Comparison of ENCODE assay signal across 1 cellular context in the genomic region with DNA sequence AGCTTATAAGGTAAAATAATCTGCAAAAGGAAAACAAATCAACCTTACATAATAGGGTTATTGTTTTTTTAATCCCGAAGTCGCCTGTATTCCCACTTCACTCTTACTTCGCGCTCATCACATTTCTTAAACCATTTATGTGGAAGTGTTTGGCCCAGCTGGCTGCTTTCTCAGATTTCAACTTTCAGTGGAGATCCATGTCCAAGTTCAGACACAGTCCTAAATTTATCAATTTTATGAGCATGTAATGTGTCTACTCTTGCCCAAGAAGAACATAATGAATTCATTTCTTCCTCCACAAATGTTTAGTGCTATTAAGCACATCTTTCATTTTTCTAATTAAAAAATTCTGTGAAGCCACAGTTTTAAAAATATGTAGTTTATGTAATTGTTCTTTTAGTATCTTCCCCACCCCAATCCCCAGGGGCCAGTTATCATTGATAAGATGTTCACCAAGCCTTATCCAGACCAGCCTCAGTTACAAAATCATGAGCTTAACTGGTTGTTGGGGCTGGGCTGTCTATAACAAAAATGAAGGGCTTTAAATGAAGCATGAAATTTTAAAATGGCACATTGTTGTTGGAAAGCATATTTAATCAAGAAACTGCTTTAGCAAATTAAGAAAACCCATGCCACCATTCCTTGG.
TF ChIP-seq lines count a peak whose summit lies in the region.

No MANE protein-coding gene starts in this region.

TF ChIP-seq in HEK293, 187 proteins besides CTCF, POLR2A, EP300 and RAD21 (continued from another document):
- TF ChIP-seq, protein P1, sequence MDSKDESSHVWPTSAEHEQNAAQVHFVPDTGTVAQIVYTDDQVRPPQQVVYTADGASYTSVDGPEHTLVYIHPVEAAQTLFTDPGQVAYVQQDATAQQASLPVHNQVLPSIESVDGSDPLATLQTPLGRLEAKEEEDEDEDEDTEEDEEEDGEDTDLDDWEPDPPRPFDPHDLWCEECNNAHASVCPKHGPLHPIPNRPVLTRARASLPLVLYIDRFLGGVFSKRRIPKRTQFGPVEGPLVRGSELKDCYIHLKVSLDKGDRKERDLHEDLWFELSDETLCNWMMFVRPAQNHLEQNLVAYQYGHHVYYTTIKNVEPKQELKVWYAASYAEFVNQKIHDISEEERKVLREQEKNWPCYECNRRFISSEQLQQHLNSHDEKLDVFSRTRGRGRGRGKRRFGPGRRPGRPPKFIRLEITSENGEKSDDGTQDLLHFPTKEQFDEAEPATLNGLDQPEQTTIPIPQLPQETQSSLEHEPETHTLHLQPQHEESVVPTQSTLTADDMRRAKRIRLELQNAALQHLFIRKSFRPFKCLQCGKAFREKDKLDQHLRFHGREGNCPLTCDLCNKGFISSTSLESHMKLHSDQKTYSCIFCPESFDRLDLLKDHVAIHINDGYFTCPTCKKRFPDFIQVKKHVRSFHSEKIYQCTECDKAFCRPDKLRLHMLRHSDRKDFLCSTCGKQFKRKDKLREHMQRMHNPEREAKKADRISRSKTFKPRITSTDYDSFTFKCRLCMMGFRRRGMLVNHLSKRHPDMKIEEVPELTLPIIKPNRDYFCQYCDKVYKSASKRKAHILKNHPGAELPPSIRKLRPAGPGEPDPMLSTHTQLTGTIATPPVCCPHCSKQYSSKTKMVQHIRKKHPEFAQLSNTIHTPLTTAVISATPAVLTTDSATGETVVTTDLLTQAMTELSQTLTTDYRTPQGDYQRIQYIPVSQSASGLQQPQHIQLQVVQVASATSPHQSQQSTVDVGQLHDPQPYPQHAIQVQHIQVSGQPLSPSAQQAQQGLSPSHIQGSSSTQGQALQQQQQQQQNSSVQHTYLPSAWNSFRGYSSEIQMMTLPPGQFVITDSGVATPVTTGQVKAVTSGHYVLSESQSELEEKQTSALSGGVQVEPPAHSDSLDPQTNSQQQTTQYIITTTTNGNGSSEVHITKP (tag by site-specific recombination; IDR thresholded peaks at IDR 0.05) = no peak
- TF ChIP-seq, protein P2, sequence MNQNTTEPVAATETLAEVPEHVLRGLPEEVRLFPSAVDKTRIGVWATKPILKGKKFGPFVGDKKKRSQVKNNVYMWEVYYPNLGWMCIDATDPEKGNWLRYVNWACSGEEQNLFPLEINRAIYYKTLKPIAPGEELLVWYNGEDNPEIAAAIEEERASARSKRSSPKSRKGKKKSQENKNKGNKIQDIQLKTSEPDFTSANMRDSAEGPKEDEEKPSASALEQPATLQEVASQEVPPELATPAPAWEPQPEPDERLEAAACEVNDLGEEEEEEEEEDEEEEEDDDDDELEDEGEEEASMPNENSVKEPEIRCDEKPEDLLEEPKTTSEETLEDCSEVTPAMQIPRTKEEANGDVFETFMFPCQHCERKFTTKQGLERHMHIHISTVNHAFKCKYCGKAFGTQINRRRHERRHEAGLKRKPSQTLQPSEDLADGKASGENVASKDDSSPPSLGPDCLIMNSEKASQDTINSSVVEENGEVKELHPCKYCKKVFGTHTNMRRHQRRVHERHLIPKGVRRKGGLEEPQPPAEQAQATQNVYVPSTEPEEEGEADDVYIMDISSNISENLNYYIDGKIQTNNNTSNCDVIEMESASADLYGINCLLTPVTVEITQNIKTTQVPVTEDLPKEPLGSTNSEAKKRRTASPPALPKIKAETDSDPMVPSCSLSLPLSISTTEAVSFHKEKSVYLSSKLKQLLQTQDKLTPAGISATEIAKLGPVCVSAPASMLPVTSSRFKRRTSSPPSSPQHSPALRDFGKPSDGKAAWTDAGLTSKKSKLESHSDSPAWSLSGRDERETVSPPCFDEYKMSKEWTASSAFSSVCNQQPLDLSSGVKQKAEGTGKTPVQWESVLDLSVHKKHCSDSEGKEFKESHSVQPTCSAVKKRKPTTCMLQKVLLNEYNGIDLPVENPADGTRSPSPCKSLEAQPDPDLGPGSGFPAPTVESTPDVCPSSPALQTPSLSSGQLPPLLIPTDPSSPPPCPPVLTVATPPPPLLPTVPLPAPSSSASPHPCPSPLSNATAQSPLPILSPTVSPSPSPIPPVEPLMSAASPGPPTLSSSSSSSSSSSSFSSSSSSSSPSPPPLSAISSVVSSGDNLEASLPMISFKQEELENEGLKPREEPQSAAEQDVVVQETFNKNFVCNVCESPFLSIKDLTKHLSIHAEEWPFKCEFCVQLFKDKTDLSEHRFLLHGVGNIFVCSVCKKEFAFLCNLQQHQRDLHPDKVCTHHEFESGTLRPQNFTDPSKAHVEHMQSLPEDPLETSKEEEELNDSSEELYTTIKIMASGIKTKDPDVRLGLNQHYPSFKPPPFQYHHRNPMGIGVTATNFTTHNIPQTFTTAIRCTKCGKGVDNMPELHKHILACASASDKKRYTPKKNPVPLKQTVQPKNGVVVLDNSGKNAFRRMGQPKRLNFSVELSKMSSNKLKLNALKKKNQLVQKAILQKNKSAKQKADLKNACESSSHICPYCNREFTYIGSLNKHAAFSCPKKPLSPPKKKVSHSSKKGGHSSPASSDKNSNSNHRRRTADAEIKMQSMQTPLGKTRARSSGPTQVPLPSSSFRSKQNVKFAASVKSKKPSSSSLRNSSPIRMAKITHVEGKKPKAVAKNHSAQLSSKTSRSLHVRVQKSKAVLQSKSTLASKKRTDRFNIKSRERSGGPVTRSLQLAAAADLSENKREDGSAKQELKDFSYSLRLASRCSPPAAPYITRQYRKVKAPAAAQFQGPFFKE (tag by site-specific recombination; IDR thresholded peaks at IDR 0.05; ENCODE audit: borderline replicate concordance) = no peak
- TF ChIP-seq, protein P3, sequence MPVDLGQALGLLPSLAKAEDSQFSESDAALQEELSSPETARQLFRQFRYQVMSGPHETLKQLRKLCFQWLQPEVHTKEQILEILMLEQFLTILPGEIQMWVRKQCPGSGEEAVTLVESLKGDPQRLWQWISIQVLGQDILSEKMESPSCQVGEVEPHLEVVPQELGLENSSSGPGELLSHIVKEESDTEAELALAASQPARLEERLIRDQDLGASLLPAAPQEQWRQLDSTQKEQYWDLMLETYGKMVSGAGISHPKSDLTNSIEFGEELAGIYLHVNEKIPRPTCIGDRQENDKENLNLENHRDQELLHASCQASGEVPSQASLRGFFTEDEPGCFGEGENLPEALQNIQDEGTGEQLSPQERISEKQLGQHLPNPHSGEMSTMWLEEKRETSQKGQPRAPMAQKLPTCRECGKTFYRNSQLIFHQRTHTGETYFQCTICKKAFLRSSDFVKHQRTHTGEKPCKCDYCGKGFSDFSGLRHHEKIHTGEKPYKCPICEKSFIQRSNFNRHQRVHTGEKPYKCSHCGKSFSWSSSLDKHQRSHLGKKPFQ (tag by site-specific recombination; IDR thresholded peaks at IDR 0.05) = peak; percentile 46; the same call in 1 of the 2 replicates
- TF ChIP-seq ZNF274 (IDR thresholded peaks at IDR 0.05; ENCODE audit: low read length) (no peak), ZNF274 (tag by site-specific recombination; IDR thresholded peaks at IDR 0.05; ENCODE audit: borderline replicate concordance) (no peak), ZNF521 (tag by site-specific recombination; IDR thresholded peaks at IDR 0.05) (no peak), ZNF660 (tag by site-specific recombination; IDR thresholded peaks at IDR 0.05) (no peak), FEZF1 (tag by site-specific recombination; IDR thresholded peaks at IDR 0.05) (peak; percentile 46; the same call in 1 of the 2 replicates), ZNF843 (tag by site-specific recombination; IDR thresholded peaks at IDR 0.05) (peak; percentile 50), SP2 (tag by site-specific recombination; IDR thresholded peaks at IDR 0.05) (no peak), OSR2 (tag by site-specific recombination; IDR thresholded peaks at IDR 0.05) (peak; percentile 28; the same call in 1 of the 2 replicates), MZF1 (tag by site-specific recombination; IDR thresholded peaks at IDR 0.05; ENCODE audit: borderline replicate concordance) (no peak), ZNF558 (tag by site-specific recombination; IDR thresholded peaks at IDR 0.05) (no peak), ZNF600 (tag by site-specific recombination; IDR thresholded peaks at IDR 0.05) (no peak), IKZF3 (tag by site-specific recombination; IDR thresholded peaks at IDR 0.05) (no peak)
- TF ChIP-seq, protein P4, sequence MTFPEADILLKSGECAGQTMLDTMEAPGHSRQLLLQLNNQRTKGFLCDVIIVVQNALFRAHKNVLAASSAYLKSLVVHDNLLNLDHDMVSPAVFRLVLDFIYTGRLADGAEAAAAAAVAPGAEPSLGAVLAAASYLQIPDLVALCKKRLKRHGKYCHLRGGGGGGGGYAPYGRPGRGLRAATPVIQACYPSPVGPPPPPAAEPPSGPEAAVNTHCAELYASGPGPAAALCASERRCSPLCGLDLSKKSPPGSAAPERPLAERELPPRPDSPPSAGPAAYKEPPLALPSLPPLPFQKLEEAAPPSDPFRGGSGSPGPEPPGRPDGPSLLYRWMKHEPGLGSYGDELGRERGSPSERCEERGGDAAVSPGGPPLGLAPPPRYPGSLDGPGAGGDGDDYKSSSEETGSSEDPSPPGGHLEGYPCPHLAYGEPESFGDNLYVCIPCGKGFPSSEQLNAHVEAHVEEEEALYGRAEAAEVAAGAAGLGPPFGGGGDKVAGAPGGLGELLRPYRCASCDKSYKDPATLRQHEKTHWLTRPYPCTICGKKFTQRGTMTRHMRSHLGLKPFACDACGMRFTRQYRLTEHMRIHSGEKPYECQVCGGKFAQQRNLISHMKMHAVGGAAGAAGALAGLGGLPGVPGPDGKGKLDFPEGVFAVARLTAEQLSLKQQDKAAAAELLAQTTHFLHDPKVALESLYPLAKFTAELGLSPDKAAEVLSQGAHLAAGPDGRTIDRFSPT (tag by site-specific recombination; IDR thresholded peaks at IDR 0.05) = no peak
- TF ChIP-seq, protein P5, sequence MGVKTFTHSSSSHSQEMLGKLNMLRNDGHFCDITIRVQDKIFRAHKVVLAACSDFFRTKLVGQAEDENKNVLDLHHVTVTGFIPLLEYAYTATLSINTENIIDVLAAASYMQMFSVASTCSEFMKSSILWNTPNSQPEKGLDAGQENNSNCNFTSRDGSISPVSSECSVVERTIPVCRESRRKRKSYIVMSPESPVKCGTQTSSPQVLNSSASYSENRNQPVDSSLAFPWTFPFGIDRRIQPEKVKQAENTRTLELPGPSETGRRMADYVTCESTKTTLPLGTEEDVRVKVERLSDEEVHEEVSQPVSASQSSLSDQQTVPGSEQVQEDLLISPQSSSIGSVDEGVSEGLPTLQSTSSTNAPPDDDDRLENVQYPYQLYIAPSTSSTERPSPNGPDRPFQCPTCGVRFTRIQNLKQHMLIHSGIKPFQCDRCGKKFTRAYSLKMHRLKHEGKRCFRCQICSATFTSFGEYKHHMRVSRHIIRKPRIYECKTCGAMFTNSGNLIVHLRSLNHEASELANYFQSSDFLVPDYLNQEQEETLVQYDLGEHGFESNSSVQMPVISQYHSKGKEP (tag by site-specific recombination; IDR thresholded peaks at IDR 0.05) = no peak
- TF ChIP-seq, protein P6, sequence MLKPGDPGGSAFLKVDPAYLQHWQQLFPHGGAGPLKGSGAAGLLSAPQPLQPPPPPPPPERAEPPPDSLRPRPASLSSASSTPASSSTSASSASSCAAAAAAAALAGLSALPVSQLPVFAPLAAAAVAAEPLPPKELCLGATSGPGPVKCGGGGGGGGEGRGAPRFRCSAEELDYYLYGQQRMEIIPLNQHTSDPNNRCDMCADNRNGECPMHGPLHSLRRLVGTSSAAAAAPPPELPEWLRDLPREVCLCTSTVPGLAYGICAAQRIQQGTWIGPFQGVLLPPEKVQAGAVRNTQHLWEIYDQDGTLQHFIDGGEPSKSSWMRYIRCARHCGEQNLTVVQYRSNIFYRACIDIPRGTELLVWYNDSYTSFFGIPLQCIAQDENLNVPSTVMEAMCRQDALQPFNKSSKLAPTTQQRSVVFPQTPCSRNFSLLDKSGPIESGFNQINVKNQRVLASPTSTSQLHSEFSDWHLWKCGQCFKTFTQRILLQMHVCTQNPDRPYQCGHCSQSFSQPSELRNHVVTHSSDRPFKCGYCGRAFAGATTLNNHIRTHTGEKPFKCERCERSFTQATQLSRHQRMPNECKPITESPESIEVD (tag by site-specific recombination; IDR thresholded peaks at IDR 0.05) = peak; percentile 49
